1 cellular context compared by ENCODE assay signal in genomic region chr19:19541572-19541971, GRCh38.
TF ChIP-seq lines count a peak whose summit lies in the region.

No MANE protein-coding gene starts in this region.

TF ChIP-seq in HCT116, 20 proteins besides CTCF, POLR2A, EP300 and RAD21 (continued from another document):
- no peak for TF ChIP-seq ATF3 (IDR thresholded peaks at IDR 0.05)
- TF ChIP-seq SIN3A (IDR thresholded peaks at IDR 0.05; ENCODE audit: low read depth), result no peak
- TF ChIP-seq SP1 (IDR thresholded peaks at IDR 0.05; ENCODE audit: low read depth), result no peak
- no peak for TF ChIP-seq CEBPB (IDR thresholded peaks at IDR 0.05; ENCODE audit: low read depth)
- TF ChIP-seq, protein P1, sequence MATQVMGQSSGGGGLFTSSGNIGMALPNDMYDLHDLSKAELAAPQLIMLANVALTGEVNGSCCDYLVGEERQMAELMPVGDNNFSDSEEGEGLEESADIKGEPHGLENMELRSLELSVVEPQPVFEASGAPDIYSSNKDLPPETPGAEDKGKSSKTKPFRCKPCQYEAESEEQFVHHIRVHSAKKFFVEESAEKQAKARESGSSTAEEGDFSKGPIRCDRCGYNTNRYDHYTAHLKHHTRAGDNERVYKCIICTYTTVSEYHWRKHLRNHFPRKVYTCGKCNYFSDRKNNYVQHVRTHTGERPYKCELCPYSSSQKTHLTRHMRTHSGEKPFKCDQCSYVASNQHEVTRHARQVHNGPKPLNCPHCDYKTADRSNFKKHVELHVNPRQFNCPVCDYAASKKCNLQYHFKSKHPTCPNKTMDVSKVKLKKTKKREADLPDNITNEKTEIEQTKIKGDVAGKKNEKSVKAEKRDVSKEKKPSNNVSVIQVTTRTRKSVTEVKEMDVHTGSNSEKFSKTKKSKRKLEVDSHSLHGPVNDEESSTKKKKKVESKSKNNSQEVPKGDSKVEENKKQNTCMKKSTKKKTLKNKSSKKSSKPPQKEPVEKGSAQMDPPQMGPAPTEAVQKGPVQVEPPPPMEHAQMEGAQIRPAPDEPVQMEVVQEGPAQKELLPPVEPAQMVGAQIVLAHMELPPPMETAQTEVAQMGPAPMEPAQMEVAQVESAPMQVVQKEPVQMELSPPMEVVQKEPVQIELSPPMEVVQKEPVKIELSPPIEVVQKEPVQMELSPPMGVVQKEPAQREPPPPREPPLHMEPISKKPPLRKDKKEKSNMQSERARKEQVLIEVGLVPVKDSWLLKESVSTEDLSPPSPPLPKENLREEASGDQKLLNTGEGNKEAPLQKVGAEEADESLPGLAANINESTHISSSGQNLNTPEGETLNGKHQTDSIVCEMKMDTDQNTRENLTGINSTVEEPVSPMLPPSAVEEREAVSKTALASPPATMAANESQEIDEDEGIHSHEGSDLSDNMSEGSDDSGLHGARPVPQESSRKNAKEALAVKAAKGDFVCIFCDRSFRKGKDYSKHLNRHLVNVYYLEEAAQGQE (IDR thresholded peaks at IDR 0.05; ENCODE audit: low read depth), result no peak
- no peak for TF ChIP-seq EGR1 (IDR thresholded peaks at IDR 0.05; ENCODE audit: low read depth)
- no peak for TF ChIP-seq ZNF274 (IDR thresholded peaks at IDR 0.05; ENCODE audit: low read depth, low read length)
- no peak for TF ChIP-seq EZH2phosphoT487 (IDR thresholded peaks at IDR 0.05; ENCODE audit: borderline replicate concordance)
- no peak for TF ChIP-seq CBX3 (IDR thresholded peaks at IDR 0.05; ENCODE audit: low read depth)
